16 cellular contexts compared by ENCODE assay signal in genomic region chr10:28681345-28681763, GRCh38. TPM values are rescaled to one million over a fixed set of nuclear protein-coding genes. Genes with fewer than 3 reads are reported as not detected.
A peak's percentile ranks its signal among the peaks of the same experiment; 100 is the strongest.
DNase-seq lines count a peak whose midpoint lies in the region; ATAC-seq and TF ChIP-seq lines count a peak whose summit lies in the region.
"Had no signal": no experiment of that assay in that cellular context is flagged by ENCODE, and none has a peak within 500 bp of the region (broad histone marks: within the 10 kb centered on the region; RNA-seq: fewer than 3 reads in every experiment).

No MANE protein-coding gene starts in this region.

- H3K36me3 ChIP-seq in cardiac muscle cell (peaks cover 58% of the 10 kb centered on the region), mammary epithelial cell (ENCODE audit: insufficient read depth, low read length) (no peaks in the 10 kb centered on the region), liver (ENCODE audit: control insufficient read depth in 4 of 4, insufficient read depth in 3 of 4, low read depth in 1 of 4, low read length in 3 of 4) (no peaks in the 10 kb centered on the region), WERI-Rb-1 (no peaks in the 10 kb centered on the region)
- H3K36me3 ChIP-seq: colonic mucosa had no signal

- in situ Hi-C loops in mammary epithelial cell (cut with MboI; ENCODE audit: low sequenced_read_pairs in 2 of 2): no loop called here

- intact Hi-C loops in Right ventricle myocardium inferior (cut with DNase I) (no loop called here), mammary epithelial cell (cut with micrococcal nuclease) (no loop called here)
- intact Hi-C loops in activated naive CD4-positive, alpha-beta T cell treated with anti-CD3 and anti-CD28 coated beads for 36 hours (cut with micrococcal nuclease): no loop called here

- peak overlapping the region; percentile 39 for H2AFZ ChIP-seq in mammary epithelial cell (ENCODE audit: low read depth, low read length)

- H3K9me3 ChIP-seq in cardiac muscle cell (ENCODE audit: low read depth): no peaks in the 10 kb centered on the region
- no peaks in the 10 kb centered on the region for H3K9me3 ChIP-seq in mammary epithelial cell (replicated peaks; ENCODE audit: insufficient read depth, low read length)
- no peaks in the 10 kb centered on the region for H3K9me3 ChIP-seq in liver (ENCODE audit: control insufficient read depth in 4 of 4, low read length in 3 of 4)
- H3K9me3 ChIP-seq in WERI-Rb-1 (ENCODE audit: severe bottlenecking): no peaks in the 10 kb centered on the region
- H3K9me3 ChIP-seq: colonic mucosa had no signal

- DNase-seq in cardiac muscle cell (ENCODE audit: low read depth in 1 of 2, low spot score in 1 of 2) (peak; percentile 50 to 54), Right ventricle myocardium inferior (ENCODE audit: missing footprints) (no peak), mammary epithelial cell (peak; percentile 39), type B pancreatic cell (ENCODE audit: extremely low spot score, unreplicated experiment) (no peak), WERI-Rb-1 (no peak)
- DNase-seq in activated naive CD4-positive, alpha-beta T cell treated with anti-CD3 and anti-CD28 coated beads for 36 hours: no peak
- DNase-seq: activated CD4-positive, alpha-beta T cell treated with anti-CD3 and anti-CD28 coated beads, Interleukin-2, amount 50 U/mL, for 1 hour; activated effector memory CD4-positive, alpha-beta T cell treated with anti-CD3 and anti-CD28 coated beads, Interleukin-2, amount 50 U/mL, for 16 hours; colonic mucosa; DND-41; foreskin melanocyte; NCI-H1105 treated with DMSO at 0.1 percent for 48 hours; T-cell had no signal

- dilution Hi-C loops in mammary epithelial cell (cut with HindIII; ENCODE audit: low sequenced_read_pairs): no loop called here

- H3K27ac ChIP-seq in cardiac muscle cell: peak overlapping the region; percentile 99
- H3K27ac ChIP-seq in mammary epithelial cell (ENCODE audit: insufficient read depth, low read depth, low read length): no peak overlapping the region
- no peak overlapping the region for H3K27ac ChIP-seq in liver (ENCODE audit: low read depth in 1 of 2, low read length in 2 of 2)
- no peak overlapping the region for H3K27ac ChIP-seq in WERI-Rb-1
- H3K27ac ChIP-seq: colonic mucosa had no signal

- no peaks in the 10 kb centered on the region for H3K9me3 Mint-ChIP-seq in type B pancreatic cell
- no peaks in the 10 kb centered on the region for H3K9me3 Mint-ChIP-seq in activated naive CD4-positive, alpha-beta T cell treated with anti-CD3 and anti-CD28 coated beads for 36 hours
- H3K9me3 Mint-ChIP-seq: T-cell had no signal

- H3K4me2 ChIP-seq in mammary epithelial cell (ENCODE audit: insufficient read depth, low read depth, low read length): no peak overlapping the region

- H3K36me3 Mint-ChIP-seq in type B pancreatic cell: peaks cover 38% of the 10 kb centered on the region
- no peaks in the 10 kb centered on the region for H3K36me3 Mint-ChIP-seq in activated naive CD4-positive, alpha-beta T cell treated with anti-CD3 and anti-CD28 coated beads for 36 hours (ENCODE audit: low read depth)
- H3K36me3 Mint-ChIP-seq: T-cell had no signal

- peak overlapping the region; percentile 94 for H3K4me3 Mint-ChIP-seq in type B pancreatic cell
- no peak overlapping the region for H3K4me3 Mint-ChIP-seq in activated naive CD4-positive, alpha-beta T cell treated with anti-CD3 and anti-CD28 coated beads for 36 hours
- H3K4me3 Mint-ChIP-seq: T-cell had no signal

- TF ChIP-seq CTCF in cardiac muscle cell (IDR thresholded peaks at IDR 0.05; ENCODE audit: low read depth, low read length) (no peak), mammary epithelial cell (conservative IDR thresholded peaks at IDR 0.05 in 1 of 2, IDR thresholded peaks at IDR 0.05 in 1 of 2; ENCODE audit: extremely low read depth in 1 of 2, insufficient read depth in 1 of 2, low read depth in 1 of 2, low read length in 2 of 2) (no peak), liver (IDR thresholded peaks at IDR 0.05; ENCODE audit: low read depth, low read length, missing input control) (no peak), type B pancreatic cell (conservative IDR thresholded peaks at IDR 0.05) (no peak), WERI-Rb-1 (IDR thresholded peaks at IDR 0.05; ENCODE audit: low read depth, low read length) (no peak)

- no peak overlapping the region for H3K9ac ChIP-seq in mammary epithelial cell (ENCODE audit: insufficient read depth, low read length)
- no peak overlapping the region for H3K9ac ChIP-seq in liver (ENCODE audit: low read depth in 1 of 2, low read length in 2 of 2)

- H3K4me3 ChIP-seq in cardiac muscle cell (peak overlapping the region; percentile 99), mammary epithelial cell (replicated peaks in 1 of 3; ENCODE audit: insufficient read depth in 1 of 3, low read depth in 2 of 3, low read length in 3 of 3) (no peak overlapping the region), liver (ENCODE audit: low read depth in 1 of 3, low read length in 3 of 3) (no peak overlapping the region), WERI-Rb-1 (ENCODE audit: low read depth, low read length) (no peak overlapping the region)
- H3K4me3 ChIP-seq: colonic mucosa, lung had no signal

- 14% methylated on average over 5 of the region's 5 CpGs for WGBS in mammary epithelial cell (ENCODE audit: low coverage, missing lambda C conversion rate)
- 34% methylated on average over 5 of the region's 5 CpGs for WGBS in liver

- H3K4me1 ChIP-seq in cardiac muscle cell (ENCODE audit: low read depth): peaks cover 29% of the 10 kb centered on the region
- H3K4me1 ChIP-seq in mammary epithelial cell (ENCODE audit: insufficient read depth, low read length): peaks cover 29% of the 10 kb centered on the region
- peaks cover 5 to 41% (median 26%) of the 10 kb centered on the region in 4 donors for H3K4me1 ChIP-seq in liver (ENCODE audit: control insufficient read depth in 4 of 4, insufficient read depth in 4 of 4, low read length in 3 of 4)

- H3K27me3 ChIP-seq in cardiac muscle cell (no peaks in the 10 kb centered on the region), mammary epithelial cell (ENCODE audit: insufficient read depth, low read length) (no peaks in the 10 kb centered on the region), liver (ENCODE audit: control insufficient read depth in 4 of 4, insufficient read depth in 4 of 4, low read length in 3 of 4) (no peaks in the 10 kb centered on the region), WERI-Rb-1 (ENCODE audit: insufficient read depth, low read depth, severe bottlenecking) (no peaks in the 10 kb centered on the region)

- H4K20me1 ChIP-seq in mammary epithelial cell (ENCODE audit: insufficient read depth, low read length): no peaks in the 10 kb centered on the region

- TF ChIP-seq RAD21 in liver (IDR thresholded peaks at IDR 0.05): no peak

- H3K79me2 ChIP-seq in mammary epithelial cell (ENCODE audit: insufficient read depth, low read length): peaks cover 12% of the 10 kb centered on the region

- H3K27me3 Mint-ChIP-seq in type B pancreatic cell: peaks cover 9% of the 10 kb centered on the region
- peaks cover 47% of the 10 kb centered on the region for H3K27me3 Mint-ChIP-seq in activated naive CD4-positive, alpha-beta T cell treated with anti-CD3 and anti-CD28 coated beads for 36 hours (ENCODE audit: low read depth)

- CTCF ChIA-PET in mammary epithelial cell (lab: Charles Lee; ENCODE audit: low non-redundant PET): no interaction called here
- CTCF ChIA-PET in activated naive CD4-positive, alpha-beta T cell treated with anti-CD3 and anti-CD28 coated beads for 36 hours (lab: Charles Lee): interaction anchor here (0.8 to 1.4 kb wide), 2 partner anchors 310 to 312 kb away, joined by 3 to 4 read pairs; no protein-coding TSS in a partner anchor

- peaks cover 53% of the 10 kb centered on the region for H3K4me1 Mint-ChIP-seq in type B pancreatic cell (ENCODE audit: unreplicated experiment)
- peaks cover 21% of the 10 kb centered on the region for H3K4me1 Mint-ChIP-seq in activated naive CD4-positive, alpha-beta T cell treated with anti-CD3 and anti-CD28 coated beads for 36 hours (ENCODE audit: low read depth)

- no peak for ATAC-seq in Right ventricle myocardium inferior
- ATAC-seq in HG02623 (IDR thresholded peaks at IDR 0.05; ENCODE audit: unreplicated experiment): no peak
- ATAC-seq: T-cell had no signal

- H3K27ac Mint-ChIP-seq in type B pancreatic cell: peak overlapping the region; percentile 8
- no peak overlapping the region for H3K27ac Mint-ChIP-seq in activated naive CD4-positive, alpha-beta T cell treated with anti-CD3 and anti-CD28 coated beads for 36 hours
- H3K27ac Mint-ChIP-seq: T-cell had no signal

- BruUV-seq in mammary epithelial cell (replicated peaks; lab: Mats Ljungman, UMichigan): no TSS peak

TF ChIP-seq in liver, 16 proteins besides CTCF, POLR2A, EP300 and RAD21:
- TF ChIP-seq YY1 (IDR thresholded peaks at IDR 0.05) (no peak), MAX (IDR thresholded peaks at IDR 0.05) (peak; percentile 58)

RNA-seq across cellular contexts. Expression of gene BAMBI, which starts 4.0 kb away (rescaled TPM):
- total RNA-seq in cardiac muscle cell (651 and 1,010 TPM in 2 replicates), Right ventricle myocardium inferior (17.9 TPM), mammary epithelial cell (1 to 10 TPM; 4.2 to 7.0 TPM), liver (10 to 100 TPM in 1 of 2 donors, 1 to 10 TPM in 1; 4.6 to 10.6 TPM), type B pancreatic cell (ENCODE audit: low replicate concordance) (36.9 and 57.3 TPM in 2 replicates)
- polyA plus RNA-seq in cardiac muscle cell (715 and 1,076 TPM in 2 replicates), mammary epithelial cell (2.7 TPM), liver (1 to 10 TPM; 4.7 to 5.6 TPM)
- not detected for polyA minus RNA-seq in mammary epithelial cell
- total RNA-seq in activated naive CD4-positive, alpha-beta T cell treated with anti-CD3 and anti-CD28 coated beads for 36 hours: under 1 TPM; 0.57 to 0.59 TPM

Comparison
In these comparisons a context has a peak if more than half of its experiments do, and no peak if none do; other contexts are left out.
1. DNase-seq: peak in cardiac muscle cell (2 of 2) and mammary epithelial cell (single experiment); none in Right ventricle myocardium inferior (single experiment), type B pancreatic cell (single experiment), activated naive CD4-positive, alpha-beta T cell treated with anti-CD3 and anti-CD28 coated beads for 36 hours (single experiment) and WERI-Rb-1 (single experiment).
2. RNA of gene BAMBI, which starts 4.0 kb away (total RNA-seq): 651 to 1,010 TPM in cardiac muscle cell; 36.9 to 57.3 TPM in type B pancreatic cell, 17.9 TPM in Right ventricle myocardium inferior (single experiment), 4.6 to 10.6 TPM in liver, 4.2 to 7.0 TPM in mammary epithelial cell and 0.57 to 0.59 TPM in activated naive CD4-positive, alpha-beta T cell treated with anti-CD3 and anti-CD28 coated beads for 36 hours; every median in the first group is over 10 times any median in the second.